In the genomic region with DNA sequence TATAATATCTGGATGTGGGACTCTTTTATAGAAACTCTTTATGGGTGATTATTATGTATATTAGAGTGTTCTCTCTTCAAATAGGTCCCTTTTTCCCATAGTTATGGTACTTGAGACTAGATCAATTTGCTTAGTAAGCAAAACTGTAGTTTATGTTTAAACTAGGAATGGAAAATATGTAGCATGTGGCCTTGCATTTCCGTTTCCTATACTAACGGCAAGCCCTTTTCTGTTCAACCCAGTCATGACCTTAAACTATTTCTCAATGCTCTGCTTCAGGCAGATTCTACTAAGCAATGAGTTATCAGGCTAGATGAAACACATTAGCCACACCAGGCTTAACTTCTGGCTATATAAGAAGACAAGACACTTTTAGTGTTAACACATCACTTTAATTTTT, we compare ENCODE assay signal across 27 cellular contexts.
DNase-seq lines count a peak whose midpoint lies in the region; ATAC-seq and TF ChIP-seq lines count a peak whose summit lies in the region.
"Had no signal": no experiment of that assay in that cellular context is flagged by ENCODE, and none has a peak within 500 bp of the region (broad histone marks: within the 10 kb centered on the region; RNA-seq: fewer than 3 reads in every experiment).

No MANE protein-coding gene starts in this region.

- no peak for TF ChIP-seq CTCF in cardiac fibroblast (IDR thresholded peaks at IDR 0.05; ENCODE audit: low read depth, low read length)

- H3K36me3 Mint-ChIP-seq in natural killer cell treated with Interleukin-12 subunit alpha and Interleukin-12 subunit beta and Interleukin-15 and Interleukin-18, amount 100 ng/mL, for 72 hours: peaks cover 4% of the 10 kb centered on the region
- H3K36me3 Mint-ChIP-seq: brain; CD8-positive, alpha-beta memory T cell had no signal

- DNase-seq in ELR (ENCODE audit: low read depth): peak; percentile 84
- peak; percentile 77 for DNase-seq in MV-4-11 (lab: John Stamatoyannopoulos, UW)
- DNase-seq in cardiac fibroblast (ENCODE audit: low read depth in 2 of 2): peak; percentile 13 to 33
- peak; percentile 92 for DNase-seq in iris pigment epithelial cell (ENCODE audit: low read depth)
- DNase-seq in hippocampal formation (lab: John Stamatoyannopoulos, UW): no peak
- no peak for DNase-seq in activated T-cell treated with anti-CD3 and anti-CD28 coated beads, Interleukin-2, amount 50 U/mL, for 48 hours
- no peak for DNase-seq in natural killer cell treated with Interleukin-12 subunit alpha and Interleukin-12 subunit beta and Interleukin-15 and Interleukin-18, amount 100 ng/mL, for 72 hours (ENCODE audit: low spot score)
- DNase-seq: activated CD4-positive, CD25-positive, alpha-beta regulatory T cell treated with anti-CD3 and anti-CD28 coated beads, Interleukin-2, amount 50 U/mL, for 72 hours; activated CD8-positive, alpha-beta T cell treated with anti-CD3 and anti-CD28 coated beads for 36 hours; activated gamma-delta T cell treated with Interleukin-2 at 50 U/mL for 16 hours; AML-193; CD8-positive, alpha-beta memory T cell; DMS153; effector CD8-positive, alpha-beta T cell; glutamatergic neuron; H7; NCI-H1436; NCI-H2107; NCI-H446 treated with DMSO at 0.1 percent for 48 hours; Peyer's patch; psoas muscle; SJCRH30; stimulated activated CD4-positive, alpha-beta T cell treated with anti-CD3 and anti-CD28 coated beads, Interleukin-2, amount 100 ng/mL, for 24 hours; T-helper 1 cell had no signal

- H3K4me3 Mint-ChIP-seq in natural killer cell treated with Interleukin-12 subunit alpha and Interleukin-12 subunit beta and Interleukin-15 and Interleukin-18, amount 100 ng/mL, for 72 hours: no peak overlapping the region
- H3K4me3 Mint-ChIP-seq: activated CD8-positive, alpha-beta T cell treated with anti-CD3 and anti-CD28 coated beads for 36 hours; brain had no signal

- H3K4me1 Mint-ChIP-seq in natural killer cell treated with Interleukin-12 subunit alpha and Interleukin-12 subunit beta and Interleukin-15 and Interleukin-18, amount 100 ng/mL, for 72 hours (ENCODE audit: low read depth in 2 of 2): peaks cover 12 to 22% of the 10 kb centered on the region in 2 donors

- ATAC-seq in natural killer cell treated with Interleukin-12 subunit alpha and Interleukin-12 subunit beta and Interleukin-15 and Interleukin-18, amount 100 ng/mL, for 72 hours: no peak
- ATAC-seq: activated CD8-positive, alpha-beta T cell treated with anti-CD3 and anti-CD28 coated beads for 36 hours; psoas muscle had no signal

- no peaks in the 10 kb centered on the region for H3K9me3 Mint-ChIP-seq in natural killer cell treated with Interleukin-12 subunit alpha and Interleukin-12 subunit beta and Interleukin-15 and Interleukin-18, amount 100 ng/mL, for 72 hours
- H3K9me3 Mint-ChIP-seq: activated CD8-positive, alpha-beta T cell treated with anti-CD3 and anti-CD28 coated beads for 36 hours; brain; CD8-positive, alpha-beta memory T cell had no signal

- H3K4me3 ChIP-seq in cardiac fibroblast (replicated peaks in 1 of 2; ENCODE audit: low read depth in 2 of 2, low read length in 2 of 2): no peak overlapping the region
- H3K4me3 ChIP-seq: esophagus muscularis mucosa, Peyer's patch, psoas muscle, SJCRH30, skin epidermis had no signal

- no peaks in the 10 kb centered on the region for H3K27me3 Mint-ChIP-seq in natural killer cell treated with Interleukin-12 subunit alpha and Interleukin-12 subunit beta and Interleukin-15 and Interleukin-18, amount 100 ng/mL, for 72 hours
- H3K27me3 Mint-ChIP-seq: brain had no signal

- H3K27ac Mint-ChIP-seq in natural killer cell treated with Interleukin-12 subunit alpha and Interleukin-12 subunit beta and Interleukin-15 and Interleukin-18, amount 100 ng/mL, for 72 hours: peak overlapping the region in 1 of 2 donors; percentile 47
- H3K27ac Mint-ChIP-seq: activated CD8-positive, alpha-beta T cell treated with anti-CD3 and anti-CD28 coated beads for 36 hours; brain; CD8-positive, alpha-beta memory T cell had no signal

Comparison
In these comparisons a context has a peak if more than half of its experiments do, and no peak if none do; other contexts are left out.
1. DNase-seq: peak in ELR (single experiment), MV-4-11 (single experiment), cardiac fibroblast (2 of 2) and iris pigment epithelial cell (single experiment); none in hippocampal formation (0 of 2), activated T-cell treated with anti-CD3 and anti-CD28 coated beads, Interleukin-2, amount 50 U/mL, for 48 hours (0 of 2) and natural killer cell treated with Interleukin-12 subunit alpha and Interleukin-12 subunit beta and Interleukin-15 and Interleukin-18, amount 100 ng/mL, for 72 hours (single experiment).